ENCODE assay signal across 16 cellular contexts in the genomic region with DNA sequence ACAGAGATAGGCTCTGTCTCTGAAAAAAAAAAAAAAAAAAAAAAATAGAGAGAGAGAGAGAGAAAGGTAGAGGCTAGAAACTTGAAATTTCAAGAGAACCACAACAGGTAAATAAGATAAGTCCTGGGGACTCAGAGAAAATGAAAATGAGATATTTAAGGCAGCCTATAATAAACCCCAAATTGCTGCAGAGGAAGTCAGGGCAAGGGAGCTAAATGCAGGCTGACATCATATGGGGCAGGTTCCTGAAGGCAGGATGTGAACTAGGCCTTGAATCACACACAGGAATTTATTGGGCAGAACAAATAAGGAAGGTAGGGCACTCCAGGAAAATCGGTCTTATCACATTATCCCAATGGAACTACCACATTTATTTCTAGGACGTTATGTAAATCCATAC. TPM values are rescaled to one million over a fixed set of nuclear protein-coding genes. Genes with fewer than 3 reads are reported as not detected.
DNase-seq lines count a peak whose midpoint lies in the region; ATAC-seq and TF ChIP-seq lines count a peak whose summit lies in the region.
"Had no signal": no experiment of that assay in that cellular context is flagged by ENCODE, and none has a peak within 500 bp of the region (broad histone marks: within the 10 kb centered on the region; RNA-seq: fewer than 3 reads in every experiment).

No MANE protein-coding gene starts in this region.

- WGBS in transverse colon (ENCODE audit: low coverage in 1 of 2), 2 donors = 55 to 58% methylated on average over 2 of the region's 2 CpGs

- H3K4me1 Mint-ChIP-seq in activated naive CD4-positive, alpha-beta T cell treated with anti-CD3 and anti-CD28 coated beads for 36 hours (ENCODE audit: low read depth) = no peaks in the 10 kb centered on the region

- H3K27ac ChIP-seq in transverse colon = peak overlapping the region in 3 of 4 donors; percentile 30 to 44 (median 44)
- H3K27ac ChIP-seq: adrenal gland, left lung, neural progenitor cell, spleen, thyroid gland had no signal

- peak overlapping the region; percentile 26 for H3K27ac Mint-ChIP-seq in activated naive CD4-positive, alpha-beta T cell treated with anti-CD3 and anti-CD28 coated beads for 36 hours
- H3K27ac Mint-ChIP-seq in activated naive CD4-positive, alpha-beta T cell treated with anti-CD3 and anti-CD28 coated beads, Interleukin-2, amount 50 U/mL, for 72 hours = no peak overlapping the region
- H3K27ac Mint-ChIP-seq: neural progenitor cell had no signal

- no peaks in the 10 kb centered on the region for H3K36me3 ChIP-seq in transverse colon
- H3K36me3 ChIP-seq: adrenal gland, left lung, neural progenitor cell, spleen, thyroid gland had no signal

- no peak for TF ChIP-seq EP300 in transverse colon (IDR thresholded peaks at IDR 0.05; ENCODE audit: low read depth)

- TF ChIP-seq CTCF in transverse colon (IDR thresholded peaks at IDR 0.05) = no peak

- TF ChIP-seq POLR2A in transverse colon (IDR thresholded peaks at IDR 0.05) = no peak

- no peak overlapping the region for H3K4me3 Mint-ChIP-seq in activated naive CD4-positive, alpha-beta T cell treated with anti-CD3 and anti-CD28 coated beads for 36 hours
- H3K4me3 Mint-ChIP-seq: neural progenitor cell had no signal

- peaks cover 0 to 5% (median 0%) of the 10 kb centered on the region in 4 donors for H3K4me1 ChIP-seq in transverse colon
- H3K4me1 ChIP-seq: left lung, neural progenitor cell, spleen, thyroid gland had no signal

- H3K36me3 Mint-ChIP-seq in activated naive CD4-positive, alpha-beta T cell treated with anti-CD3 and anti-CD28 coated beads for 36 hours (ENCODE audit: low read depth) = no peaks in the 10 kb centered on the region
- no peaks in the 10 kb centered on the region for H3K36me3 Mint-ChIP-seq in activated naive CD4-positive, alpha-beta T cell treated with anti-CD3 and anti-CD28 coated beads, Interleukin-2, amount 50 U/mL, for 72 hours
- H3K36me3 Mint-ChIP-seq: neural progenitor cell had no signal

- no peaks in the 10 kb centered on the region for H3K9me3 ChIP-seq in transverse colon
- H3K9me3 ChIP-seq: adrenal gland, left lung, spleen, thyroid gland had no signal

- ATAC-seq in activated naive CD4-positive, alpha-beta T cell treated with anti-CD3 and anti-CD28 coated beads, Interleukin-2, amount 50 U/mL, for 72 hours = no peak
- no peak for ATAC-seq in HG02938 (IDR thresholded peaks at IDR 0.05; ENCODE audit: unreplicated experiment)
- ATAC-seq: left lung had no signal

- DNase-seq in activated naive CD4-positive, alpha-beta T cell treated with anti-CD3 and anti-CD28 coated beads for 36 hours = no peak
- no peak for DNase-seq in activated naive CD4-positive, alpha-beta T cell treated with anti-CD3 and anti-CD28 coated beads, Interleukin-2, amount 50 U/mL, for 72 hours (ENCODE audit: low spot score in 2 of 2)
- DNase-seq in NCI-H69 (lab: John Stamatoyannopoulos, UW) (peak; percentile 25), dermis microvascular lymphatic vessel endothelial cell (ENCODE audit: low read depth in 2 of 2) (peak; percentile 14 to 61), transverse colon (peak; percentile 32), NCI-H524 (lab: John Stamatoyannopoulos, UW) (no peak), cerebellar nuclear complex (lab: John Stamatoyannopoulos, UW) (no peak)
- DNase-seq: adrenal gland, Calu3, left lung, NCI-H510A treated with DMSO at 0.1 percent for 48 hours, SIG-M5, spleen, thyroid gland had no signal

- H3K9me3 Mint-ChIP-seq in activated naive CD4-positive, alpha-beta T cell treated with anti-CD3 and anti-CD28 coated beads for 36 hours = no peaks in the 10 kb centered on the region
- no peaks in the 10 kb centered on the region for H3K9me3 Mint-ChIP-seq in activated naive CD4-positive, alpha-beta T cell treated with anti-CD3 and anti-CD28 coated beads, Interleukin-2, amount 50 U/mL, for 72 hours
- H3K9me3 Mint-ChIP-seq: neural progenitor cell had no signal

- CTCF ChIA-PET in activated naive CD4-positive, alpha-beta T cell treated with anti-CD3 and anti-CD28 coated beads for 36 hours (lab: Charles Lee) = no interaction called here

- H3K27me3 Mint-ChIP-seq in activated naive CD4-positive, alpha-beta T cell treated with anti-CD3 and anti-CD28 coated beads for 36 hours (ENCODE audit: low read depth) = no peaks in the 10 kb centered on the region

- H3K27me3 ChIP-seq in transverse colon = no peaks in the 10 kb centered on the region
- H3K27me3 ChIP-seq: adrenal gland, left lung, neural progenitor cell, spleen, thyroid gland had no signal

- in situ Hi-C loops in transverse colon (cut with MboI; ENCODE audit: low pct_ligation_motif_present in 1 of 4, low pct_unique_long_range_greater_than_20kb in 1 of 4, low sequenced_read_pairs in 3 of 4) = no loop called here

- no peak overlapping the region for H3K4me3 ChIP-seq in transverse colon
- H3K4me3 ChIP-seq: adrenal gland, left lung, neural progenitor cell, spleen, thyroid gland had no signal

- intact Hi-C loops in activated naive CD4-positive, alpha-beta T cell treated with anti-CD3 and anti-CD28 coated beads for 36 hours (cut with micrococcal nuclease) = no loop called here
- intact Hi-C loops in transverse colon (cut with DNase I; ENCODE audit: low total_unique reads) = no loop called here

RNA-seq across cellular contexts. Expression of a gene that starts 54.9 kb away (rescaled TPM):
- total RNA-seq in activated naive CD4-positive, alpha-beta T cell treated with anti-CD3 and anti-CD28 coated beads for 36 hours = 10 to 100 TPM; 52.2 to 53.1 TPM
- 10 to 100 TPM; 65.6 to 88.9 TPM for total RNA-seq in activated naive CD4-positive, alpha-beta T cell treated with anti-CD3 and anti-CD28 coated beads, Interleukin-2, amount 50 U/mL, for 72 hours
- total RNA-seq in dermis microvascular lymphatic vessel endothelial cell (77.5 and 118 TPM in 2 replicates), transverse colon (100 to 1,000 TPM in 2 of 4 donors, 10 to 100 TPM in 2; 65.3 to 111 (median 90.9) TPM)

Comparison
In these comparisons a context has a peak if more than half of its experiments do, and no peak if none do; other contexts are left out.
1. DNase-seq: peak in NCI-H69 (single experiment), dermis microvascular lymphatic vessel endothelial cell (2 of 2) and transverse colon (single experiment); none in activated naive CD4-positive, alpha-beta T cell treated with anti-CD3 and anti-CD28 coated beads for 36 hours (single experiment), activated naive CD4-positive, alpha-beta T cell treated with anti-CD3 and anti-CD28 coated beads, Interleukin-2, amount 50 U/mL, for 72 hours (0 of 2), NCI-H524 (0 of 2) and cerebellar nuclear complex (0 of 2).